8 cellular contexts compared by ENCODE assay signal in genomic region chr3:122679085-122679466, GRCh38. TPM values are rescaled to one million over a fixed set of nuclear protein-coding genes. Genes with fewer than 3 reads are reported as not detected.
A peak's percentile ranks its signal among the peaks of the same experiment; 100 is the strongest.
DNase-seq lines count a peak whose midpoint lies in the region; FAIRE-seq lines count a peak whose summit lies in the region.

No MANE protein-coding gene starts in this region.

- H3K9ac ChIP-seq in HUES48 (ENCODE audit: low read depth, low read length) (no peak overlapping the region), mucosa of rectum (ENCODE audit: low read depth in 1 of 2, low read length in 2 of 2) (peak overlapping the region; percentile 38 to 91)

- DNase-seq in A172 (ENCODE audit: low spot score) (peak; percentile 76), GM18507 (ENCODE audit: extremely low spot score, insufficient read length, low read depth) (no peak), NOMO-1 treated with DMSO at 0.1 percent for 48 hours (lab: John Stamatoyannopoulos, UW; ENCODE audit: unreplicated experiment) (peak; percentile 80), epithelial cell of prostate (ENCODE audit: low read depth, low spot score) (no peak)
- peak; percentile 55 for DNase-seq in activated CD8-positive, alpha-beta memory T cell treated with anti-CD3 and anti-CD28 coated beads, Interleukin-2, amount 50 U/mL, for 24 hours (ENCODE audit: extremely low read depth)
- peak; percentile 53 to 64 for DNase-seq in stimulated activated CD8-positive, alpha-beta memory T cell treated with anti-CD3 and anti-CD28 coated beads, Interleukin-4, amount 100 ng/mL, for 1 hour (ENCODE audit: low read depth in 2 of 2, low spot score in 1 of 2)

- H3K4me3 ChIP-seq in HUES48 (ENCODE audit: low read depth, low read length), result peak overlapping the region; percentile 32; the same call in 1 of the 2 replicates
- H3K4me3 ChIP-seq in mucosa of rectum (ENCODE audit: low read length in 2 of 2), result peak overlapping the region; percentile 75 to 88

- H3K27ac ChIP-seq in HUES48 (ENCODE audit: low read depth, low read length) (no peak overlapping the region), epithelial cell of prostate (peak overlapping the region; percentile 49), mucosa of rectum (ENCODE audit: low read depth in 2 of 2, low read length in 2 of 2) (peak overlapping the region; percentile 92 to 93)

- H3K36me3 ChIP-seq in HUES48 (ENCODE audit: control insufficient read depth, insufficient read depth, low read length) (no peaks in the 10 kb centered on the region), mucosa of rectum (ENCODE audit: control insufficient read depth in 2 of 2, insufficient read depth in 2 of 2, low read length in 2 of 2) (no peaks in the 10 kb centered on the region)

- H3K9me3 ChIP-seq in HUES48 (ENCODE audit: control insufficient read depth, insufficient read depth, low read length) (no peaks in the 10 kb centered on the region; the same call in 1 of the 2 replicates), mucosa of rectum (ENCODE audit: control insufficient read depth in 2 of 2, low read length in 2 of 2) (no peaks in the 10 kb centered on the region)

- peak; percentile 94 for FAIRE-seq in GM18507 (lab: Jason Lieb, UNC)

- H3K4me1 ChIP-seq in HUES48 (ENCODE audit: control insufficient read depth, insufficient read depth, low read length), result peaks cover 13% of the 10 kb centered on the region
- H3K4me1 ChIP-seq in mucosa of rectum (ENCODE audit: control insufficient read depth in 2 of 2, insufficient read depth in 2 of 2, low read length in 2 of 2), result peaks cover 16 to 24% of the 10 kb centered on the region in 2 donors

- H3K27me3 ChIP-seq in HUES48 (ENCODE audit: control insufficient read depth, insufficient read depth, low read length), result peaks cover 9% of the 10 kb centered on the region; the same call in 1 of the 2 replicates
- H3K27me3 ChIP-seq in mucosa of rectum (ENCODE audit: control insufficient read depth in 2 of 2, insufficient read depth in 2 of 2, low read length in 2 of 2), result no peaks in the 10 kb centered on the region

RNA-seq across cellular contexts. Expression of gene PARP14, which starts 1.6 kb away (rescaled TPM):
- total RNA-seq in A172 (2014; rRNA removed; shearing (Covaris generic)), result 20.4 and 22.6 TPM in 2 replicates

Comparison
In these comparisons a context has a peak if more than half of its experiments do, and no peak if none do; other contexts are left out.
1. DNase-seq: peak in A172 (single experiment), NOMO-1 treated with DMSO at 0.1 percent for 48 hours (single experiment), activated CD8-positive, alpha-beta memory T cell treated with anti-CD3 and anti-CD28 coated beads, Interleukin-2, amount 50 U/mL, for 24 hours (single experiment) and stimulated activated CD8-positive, alpha-beta memory T cell treated with anti-CD3 and anti-CD28 coated beads, Interleukin-4, amount 100 ng/mL, for 1 hour (2 of 2); none in GM18507 (single experiment) and epithelial cell of prostate (single experiment).